ENCODE assay signal across 8 cellular contexts in genomic region chr18:76823574-76823973, GRCh38. TPM values are rescaled to one million over a fixed set of nuclear protein-coding genes. Genes with fewer than 3 reads are reported as not detected.
DNase-seq lines count a peak whose midpoint lies in the region; ATAC-seq and TF ChIP-seq lines count a peak whose summit lies in the region.

No MANE protein-coding gene starts in this region.

- DNase-seq in heart right ventricle (peak in 1 of 2 donors; percentile 28), Right ventricle myocardium inferior (ENCODE audit: missing footprints) (no peak), left ventricle myocardium inferior (peak; percentile 37), gastrocnemius medialis (peak in 1 of 2 donors; percentile 17), NCI-H2081 (lab: John Stamatoyannopoulos, UW) (no peak), NCI-H82 treated with DMSO at 0.1 percent for 48 hours (lab: John Stamatoyannopoulos, UW; ENCODE audit: unreplicated experiment) (no peak), kidney glomerular epithelial cell (lab: John Stamatoyannopoulos, UW) (no peak)
- DNase-seq in activated CD8-positive, alpha-beta memory T cell treated with anti-CD3 and anti-CD28 coated beads, Interleukin-2, amount 10 ng/mL, durations not matched to agents 7 days and 5 days = no peak

- TF ChIP-seq POLR2A in gastrocnemius medialis (IDR thresholded peaks at IDR 0.05) = no peak

- ATAC-seq in heart right ventricle (peak in 3 of 8 donors; percentile 7 to 30 (median 13)), Right ventricle myocardium inferior (no peak), gastrocnemius medialis (no peak)
- no peak for ATAC-seq in activated CD8-positive, alpha-beta memory T cell treated with anti-CD3 and anti-CD28 coated beads, Interleukin-2, amount 10 ng/mL, durations not matched to agents 7 days and 5 days

- H3K9me3 ChIP-seq in heart right ventricle = no peaks in the 10 kb centered on the region
- no peaks in the 10 kb centered on the region for H3K9me3 ChIP-seq in left ventricle myocardium inferior (replicated peaks)
- H3K9me3 ChIP-seq in gastrocnemius medialis = no peaks in the 10 kb centered on the region

- in situ Hi-C loops in gastrocnemius medialis (cut with MboI; ENCODE audit: low sequenced_read_pairs in 4 of 4) = loop anchor here in 1 of 4 donors (25.0 kb wide), 1 partner anchor 164 kb away; no protein-coding TSS in a partner anchor

- H3K4me1 ChIP-seq in heart right ventricle (peaks cover 3 to 43% (median 30%) of the 10 kb centered on the region in 9 donors), left ventricle myocardium inferior (peaks cover 52% of the 10 kb centered on the region), gastrocnemius medialis (peaks cover 16 to 20% of the 10 kb centered on the region in 2 donors)

- H3K27me3 Mint-ChIP-seq in activated CD8-positive, alpha-beta memory T cell treated with anti-CD3 and anti-CD28 coated beads, Interleukin-2, amount 10 ng/mL, durations not matched to agents 7 days and 5 days = no peaks in the 10 kb centered on the region

- CTCF ChIA-PET in activated CD8-positive, alpha-beta memory T cell treated with anti-CD3 and anti-CD28 coated beads, Interleukin-2, amount 10 ng/mL, durations not matched to agents 7 days and 5 days (lab: Charles Lee) = interaction anchor here (1.1 to 1.9 kb wide), 2 partner anchors 21 to 231 kb away, joined by 4 to 10 read pairs; no protein-coding TSS in a partner anchor

- H3K27ac ChIP-seq in heart right ventricle (peak overlapping the region in 7 of 10 donors; percentile 88 to 99 (median 97)), left ventricle myocardium inferior (replicated peaks) (peak overlapping the region; percentile 99), gastrocnemius medialis (peak overlapping the region; percentile 78 to 90 (median 87))

- peaks cover 50% of the 10 kb centered on the region for H3K4me1 Mint-ChIP-seq in activated CD8-positive, alpha-beta memory T cell treated with anti-CD3 and anti-CD28 coated beads, Interleukin-2, amount 10 ng/mL, durations not matched to agents 7 days and 5 days

- peak overlapping the region; percentile 82 for H3K27ac Mint-ChIP-seq in activated CD8-positive, alpha-beta memory T cell treated with anti-CD3 and anti-CD28 coated beads, Interleukin-2, amount 10 ng/mL, durations not matched to agents 7 days and 5 days

- H3K36me3 Mint-ChIP-seq in activated CD8-positive, alpha-beta memory T cell treated with anti-CD3 and anti-CD28 coated beads, Interleukin-2, amount 10 ng/mL, durations not matched to agents 7 days and 5 days = peaks cover 16% of the 10 kb centered on the region

- H3K27me3 ChIP-seq in heart right ventricle (no peaks in the 10 kb centered on the region), left ventricle myocardium inferior (ENCODE audit: low read depth) (no peaks in the 10 kb centered on the region), gastrocnemius medialis (no peaks in the 10 kb centered on the region)

- peak overlapping the region; percentile 87 for H3K4me3 Mint-ChIP-seq in activated CD8-positive, alpha-beta memory T cell treated with anti-CD3 and anti-CD28 coated beads, Interleukin-2, amount 10 ng/mL, durations not matched to agents 7 days and 5 days

- TF ChIP-seq CTCF in heart right ventricle (IDR thresholded peaks at IDR 0.05) = peak in 4 of 9 donors; percentile 16 to 29 (median 25)
- TF ChIP-seq CTCF in left ventricle myocardium inferior (IDR thresholded peaks at IDR 0.05; ENCODE audit: borderline replicate concordance) = no peak
- no peak for TF ChIP-seq CTCF in gastrocnemius medialis (IDR thresholded peaks at IDR 0.05 in 4 of 5, conservative IDR thresholded peaks at IDR 0.05 in 1 of 5)

- intact Hi-C loops in heart right ventricle (cut with DNase I) = loop anchor here in 1 of 10 donors (5.0 kb wide), 1 partner anchor 356 kb away; no protein-coding TSS in a partner anchor
- intact Hi-C loops in Right ventricle myocardium inferior (cut with DNase I) = no loop called here
- intact Hi-C loops in left ventricle myocardium inferior (cut with micrococcal nuclease) = no loop called here
- intact Hi-C loops in gastrocnemius medialis (cut with DNase I; ENCODE audit: low total_unique reads) = loop anchor here (5.0 kb wide), 1 partner anchor 336 kb away; no protein-coding TSS in a partner anchor

- WGBS in heart right ventricle, 2 donors = 30 to 41% methylated on average over 27 of the region's 27 CpGs

- H3K36me3 ChIP-seq in heart right ventricle (peaks cover 0 to 3% (median 0%) of the 10 kb centered on the region in 9 donors), left ventricle myocardium inferior (no peaks in the 10 kb centered on the region), gastrocnemius medialis (no peaks in the 10 kb centered on the region)

- no peaks in the 10 kb centered on the region for H3K9me3 Mint-ChIP-seq in activated CD8-positive, alpha-beta memory T cell treated with anti-CD3 and anti-CD28 coated beads, Interleukin-2, amount 10 ng/mL, durations not matched to agents 7 days and 5 days (ENCODE audit: low read depth)

- H3K4me3 ChIP-seq in heart right ventricle = peak overlapping the region in 9 of 10 donors; percentile 62 to 82 (median 73)
- peak overlapping the region; percentile 96 for H3K4me3 ChIP-seq in left ventricle myocardium inferior
- peak overlapping the region; percentile 63 to 85 (median 74) for H3K4me3 ChIP-seq in gastrocnemius medialis

RNA-seq across cellular contexts. Expression of gene ZNF236, which starts 1.2 kb away (rescaled TPM):
- total RNA-seq in heart right ventricle = 10 to 100 TPM in 9 of 10 donors, 1 to 10 TPM in 1; 8.3 to 14.9 (median 12.8) TPM
- 1 to 10 TPM in 1 of 2 donors, under 1 TPM in 1; 0.75 to 4.3 TPM for polyA plus RNA-seq in heart right ventricle
- total RNA-seq in Right ventricle myocardium inferior = 10.9 TPM
- 10 to 100 TPM; 16.8 to 22.9 TPM for total RNA-seq in activated CD8-positive, alpha-beta memory T cell treated with anti-CD3 and anti-CD28 coated beads, Interleukin-2, amount 10 ng/mL, durations not matched to agents 7 days and 5 days
- total RNA-seq in left ventricle myocardium inferior = 10.6 TPM
- total RNA-seq in gastrocnemius medialis = 1 to 10 TPM; 6.2 to 7.1 (median 6.5) TPM
